8 cellular contexts compared by ENCODE assay signal in the genomic region with DNA sequence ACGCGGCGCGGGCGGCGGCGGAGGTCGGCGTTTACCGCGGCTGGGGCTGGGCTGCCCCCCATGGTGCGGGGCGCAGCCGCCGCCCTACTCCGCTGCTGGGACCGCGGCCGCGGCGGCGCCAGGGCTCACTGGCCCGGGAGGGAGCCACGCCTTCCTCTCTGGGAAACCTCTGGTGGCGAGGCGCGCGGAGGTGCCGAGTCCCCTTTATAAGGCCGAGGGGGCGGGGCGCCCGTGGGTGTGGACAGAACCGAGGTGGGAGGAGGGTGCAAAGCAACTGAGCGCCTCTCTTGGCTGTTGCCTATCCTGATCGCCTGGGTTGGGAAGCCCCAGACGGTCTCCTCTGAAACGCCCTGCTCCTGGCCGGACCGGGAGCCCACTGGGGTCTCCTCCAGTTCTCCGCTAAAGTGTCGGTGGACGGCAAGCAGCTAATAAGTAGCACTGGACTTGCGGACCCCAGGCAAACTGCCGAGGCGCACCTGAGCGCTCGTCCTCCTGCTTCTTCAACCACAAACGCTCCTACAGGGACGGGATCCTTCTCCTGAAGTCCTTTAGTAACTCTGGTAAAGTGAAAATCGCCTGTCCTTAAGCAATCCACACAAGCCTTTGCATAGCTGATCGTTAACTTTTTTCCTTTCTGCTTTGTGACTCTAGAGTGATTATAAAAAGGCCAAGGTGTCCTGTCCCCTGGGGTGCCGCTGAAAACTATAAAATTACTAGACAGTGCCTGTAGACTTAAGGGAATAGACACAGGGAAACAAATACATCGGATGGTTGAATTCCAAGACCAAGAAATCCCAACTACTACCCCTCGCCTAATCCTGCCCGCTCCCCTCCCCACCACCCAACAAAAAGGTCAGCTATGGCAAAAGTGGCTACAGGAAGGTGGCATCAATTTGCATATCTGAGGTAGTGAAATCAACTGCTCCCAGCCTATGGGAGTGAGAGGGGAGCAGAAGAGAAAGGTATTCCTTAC. TPM values are rescaled to one million over a fixed set of nuclear protein-coding genes. Genes with fewer than 3 reads are reported as not detected.
DNase-seq lines count a peak whose midpoint lies in the region; ATAC-seq, FAIRE-seq and TF ChIP-seq lines count a peak whose summit lies in the region.

A gene (minus strand): TSS at position 182 of the 973 bp plus-strand sequence. CDS start 239 bp downstream, outside the sequence.

- H3K4me1 ChIP-seq in GM23338 (ENCODE audit: insufficient read depth) (peaks cover 9% of the 10 kb centered on the region; the same call in 1 of the 2 replicates), pancreas (peaks cover 0 to 7% (median 0%) of the 10 kb centered on the region in 3 donors)

- H3K9me3 Mint-ChIP-seq in GM23338, result no peaks in the 10 kb centered on the region; the same call in 2 of the 3 replicates
- H3K9me3 Mint-ChIP-seq in activated T-helper 17 cell treated with anti-CD3 and anti-CD28 coated beads, Interleukin-2, amount 50 U/mL, for 72 hours, result no peaks in the 10 kb centered on the region

- H3K27me3 ChIP-seq in GM23338 (ENCODE audit: insufficient read depth) (peaks cover 31% of the 10 kb centered on the region), pancreas (no peaks in the 10 kb centered on the region)

- TF ChIP-seq CTCF in GM23338 (conservative IDR thresholded peaks at IDR 0.05; ENCODE audit: low read depth in 2 of 2), result no peak
- no peak for TF ChIP-seq CTCF in pancreas (IDR thresholded peaks at IDR 0.05)
- no peak for TF ChIP-seq CTCF in RWPE1 (conservative IDR thresholded peaks at IDR 0.05; ENCODE audit: low read depth)

- peak; percentile 82 for ATAC-seq in GM23338
- peak; percentile 53 for ATAC-seq in activated T-helper 17 cell treated with anti-CD3 and anti-CD28 coated beads, Interleukin-2, amount 50 U/mL, for 72 hours (replicated peaks)
- peak; percentile 73 to 82 (median 81) for ATAC-seq in pancreas
- ATAC-seq in HG03280 (IDR thresholded peaks at IDR 0.05; ENCODE audit: unreplicated experiment), result no peak

- peak within 1 kb of the TSS; percentile 69 for H3K4me3 ChIP-seq in GM23338
- peak within 1 kb of the TSS; percentile 41 to 71 (median 51) for H3K4me3 ChIP-seq in pancreas

- WGBS in pancreas, 2 donors, result 5% methylated on average over 47 to 56 of the region's 56 CpGs

- H3K4me1 Mint-ChIP-seq in GM23338, result peaks cover 7% of the 10 kb centered on the region; the same call in 2 of the 3 replicates
- H3K4me1 Mint-ChIP-seq in activated T-helper 17 cell treated with anti-CD3 and anti-CD28 coated beads, Interleukin-2, amount 50 U/mL, for 72 hours, result no peaks in the 10 kb centered on the region

- intact Hi-C loops in pancreas (cut with DNase I), result loop anchor here in 1 of 3 donors (10.0 kb wide), 1 partner anchor 513 kb away; no protein-coding TSS in a partner anchor

- H3K36me3 Mint-ChIP-seq in GM23338 (ENCODE audit: low read depth), result no peaks in the 10 kb centered on the region
- no peaks in the 10 kb centered on the region for H3K36me3 Mint-ChIP-seq in activated T-helper 17 cell treated with anti-CD3 and anti-CD28 coated beads, Interleukin-2, amount 50 U/mL, for 72 hours (ENCODE audit: low read depth)

- no peaks in the 10 kb centered on the region for H3F3A ChIP-seq in GM23338 (replicated peaks; ENCODE audit: low read depth)

- peaks cover 27% of the 10 kb centered on the region for H3K27me3 Mint-ChIP-seq in GM23338 (ENCODE audit: insufficient read depth, low read depth, poor library complexity)
- H3K27me3 Mint-ChIP-seq in activated T-helper 17 cell treated with anti-CD3 and anti-CD28 coated beads, Interleukin-2, amount 50 U/mL, for 72 hours, result peaks cover 31% of the 10 kb centered on the region

- no peak within 1 kb of the TSS for H3K27ac Mint-ChIP-seq in GM23338
- no peak within 1 kb of the TSS for H3K27ac Mint-ChIP-seq in activated T-helper 17 cell treated with anti-CD3 and anti-CD28 coated beads, Interleukin-2, amount 50 U/mL, for 72 hours

- H3K79me2 ChIP-seq in GM23338 (replicated peaks; ENCODE audit: insufficient read depth), result no peaks in the 10 kb centered on the region

- H3K9me3 ChIP-seq in pancreas, result no peaks in the 10 kb centered on the region

- H3K36me3 ChIP-seq in GM23338 (ENCODE audit: insufficient read depth), result no peaks in the 10 kb centered on the region
- no peaks in the 10 kb centered on the region for H3K36me3 ChIP-seq in pancreas

- H4K20me1 ChIP-seq in GM23338 (replicated peaks; ENCODE audit: insufficient read depth), result no peaks in the 10 kb centered on the region

- peak; percentile 42 for DNase-seq in CD1c-positive myeloid dendritic cell (ENCODE audit: extremely low spot score)
- DNase-seq in GM23338 (ENCODE audit: low spot score), result peak; percentile 80
- peak; percentile 94 for DNase-seq in NCI-H748 (lab: John Stamatoyannopoulos, UW; ENCODE audit: unreplicated experiment)
- peak; percentile 30 for DNase-seq in germinal center (ENCODE audit: low spot score)
- DNase-seq in pancreas, result peak; percentile 77 to 92 (median 87)
- DNase-seq in RWPE1 (ENCODE audit: low spot score), result no peak

- no peak within 1 kb of the TSS for H3K27ac ChIP-seq in GM23338 (ENCODE audit: low read depth)
- peak within 1 kb of the TSS; percentile 5 to 21 (median 16) for H3K27ac ChIP-seq in pancreas
- no peak within 1 kb of the TSS for H3K27ac ChIP-seq in RWPE1

- CTCF ChIA-PET in RWPE1 (lab: Yijun Ruan, JAX), result no interaction called here

- POLR2A ChIA-PET in RWPE1 (lab: Yijun Ruan, JAX; ENCODE audit: low non-redundant PET), result no interaction called here

- peak within 1 kb of the TSS; percentile 77 for H3K4me3 Mint-ChIP-seq in GM23338
- peak within 1 kb of the TSS; percentile 73 for H3K4me3 Mint-ChIP-seq in activated T-helper 17 cell treated with anti-CD3 and anti-CD28 coated beads, Interleukin-2, amount 50 U/mL, for 72 hours

- peak within 1 kb of the TSS; percentile 97 for H2AFZ ChIP-seq in GM23338

- no peaks in the 10 kb centered on the region for H3K9me2 ChIP-seq in GM23338 (ENCODE audit: insufficient read depth)

- FAIRE-seq in pancreas (lab: Jason Lieb, UNC), result no peak

- H3K4me2 ChIP-seq in GM23338, result peak within 1 kb of the TSS; percentile 89

TF ChIP-seq in GM23338, 12 proteins besides CTCF, POLR2A, EP300 and RAD21:
- TF ChIP-seq, protein P1, sequence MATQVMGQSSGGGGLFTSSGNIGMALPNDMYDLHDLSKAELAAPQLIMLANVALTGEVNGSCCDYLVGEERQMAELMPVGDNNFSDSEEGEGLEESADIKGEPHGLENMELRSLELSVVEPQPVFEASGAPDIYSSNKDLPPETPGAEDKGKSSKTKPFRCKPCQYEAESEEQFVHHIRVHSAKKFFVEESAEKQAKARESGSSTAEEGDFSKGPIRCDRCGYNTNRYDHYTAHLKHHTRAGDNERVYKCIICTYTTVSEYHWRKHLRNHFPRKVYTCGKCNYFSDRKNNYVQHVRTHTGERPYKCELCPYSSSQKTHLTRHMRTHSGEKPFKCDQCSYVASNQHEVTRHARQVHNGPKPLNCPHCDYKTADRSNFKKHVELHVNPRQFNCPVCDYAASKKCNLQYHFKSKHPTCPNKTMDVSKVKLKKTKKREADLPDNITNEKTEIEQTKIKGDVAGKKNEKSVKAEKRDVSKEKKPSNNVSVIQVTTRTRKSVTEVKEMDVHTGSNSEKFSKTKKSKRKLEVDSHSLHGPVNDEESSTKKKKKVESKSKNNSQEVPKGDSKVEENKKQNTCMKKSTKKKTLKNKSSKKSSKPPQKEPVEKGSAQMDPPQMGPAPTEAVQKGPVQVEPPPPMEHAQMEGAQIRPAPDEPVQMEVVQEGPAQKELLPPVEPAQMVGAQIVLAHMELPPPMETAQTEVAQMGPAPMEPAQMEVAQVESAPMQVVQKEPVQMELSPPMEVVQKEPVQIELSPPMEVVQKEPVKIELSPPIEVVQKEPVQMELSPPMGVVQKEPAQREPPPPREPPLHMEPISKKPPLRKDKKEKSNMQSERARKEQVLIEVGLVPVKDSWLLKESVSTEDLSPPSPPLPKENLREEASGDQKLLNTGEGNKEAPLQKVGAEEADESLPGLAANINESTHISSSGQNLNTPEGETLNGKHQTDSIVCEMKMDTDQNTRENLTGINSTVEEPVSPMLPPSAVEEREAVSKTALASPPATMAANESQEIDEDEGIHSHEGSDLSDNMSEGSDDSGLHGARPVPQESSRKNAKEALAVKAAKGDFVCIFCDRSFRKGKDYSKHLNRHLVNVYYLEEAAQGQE (IDR thresholded peaks at IDR 0.05; ENCODE audit: unreplicated experiment), result no peak
- TF ChIP-seq EZH2 (IDR thresholded peaks at IDR 0.05; ENCODE audit: low read depth, unreplicated experiment), result peak; percentile 39

RNA-seq across cellular contexts. Expression of the gene that starts here (rescaled TPM):
- total RNA-seq in GM23338 (2014; rRNA removed; shearing (Covaris generic)), result 1.6 and 4.5 TPM in 2 replicates
- polyA plus RNA-seq in GM23338 (2016; fragmentation: Nextera tagmentation; extraction: Ambion mirVana), result 0.28 and 0.45 TPM in 2 replicates
- total RNA-seq in activated T-helper 17 cell treated with anti-CD3 and anti-CD28 coated beads, Interleukin-2, amount 50 U/mL, for 72 hours, result not detected
- total RNA-seq in pancreas, result 1 to 10 TPM; 4.1 to 7.7 (median 6.2) TPM
- 1 to 10 TPM; 3.2 to 4.4 TPM for polyA plus RNA-seq in pancreas

Comparison
In these comparisons a context has a peak if more than half of its experiments do, and no peak if none do; other contexts are left out.
1. Peak in ATAC-seq in activated T-helper 17 cell treated with anti-CD3 and anti-CD28 coated beads, Interleukin-2, amount 50 U/mL, for 72 hours; RNA of the gene not detected or under 1 TPM.
2. H3K27ac ChIP-seq: peak in pancreas (4 of 4); none in GM23338 (single experiment) and RWPE1 (single experiment).